ENCODE assay signal across 8 cellular contexts in the genomic region with DNA sequence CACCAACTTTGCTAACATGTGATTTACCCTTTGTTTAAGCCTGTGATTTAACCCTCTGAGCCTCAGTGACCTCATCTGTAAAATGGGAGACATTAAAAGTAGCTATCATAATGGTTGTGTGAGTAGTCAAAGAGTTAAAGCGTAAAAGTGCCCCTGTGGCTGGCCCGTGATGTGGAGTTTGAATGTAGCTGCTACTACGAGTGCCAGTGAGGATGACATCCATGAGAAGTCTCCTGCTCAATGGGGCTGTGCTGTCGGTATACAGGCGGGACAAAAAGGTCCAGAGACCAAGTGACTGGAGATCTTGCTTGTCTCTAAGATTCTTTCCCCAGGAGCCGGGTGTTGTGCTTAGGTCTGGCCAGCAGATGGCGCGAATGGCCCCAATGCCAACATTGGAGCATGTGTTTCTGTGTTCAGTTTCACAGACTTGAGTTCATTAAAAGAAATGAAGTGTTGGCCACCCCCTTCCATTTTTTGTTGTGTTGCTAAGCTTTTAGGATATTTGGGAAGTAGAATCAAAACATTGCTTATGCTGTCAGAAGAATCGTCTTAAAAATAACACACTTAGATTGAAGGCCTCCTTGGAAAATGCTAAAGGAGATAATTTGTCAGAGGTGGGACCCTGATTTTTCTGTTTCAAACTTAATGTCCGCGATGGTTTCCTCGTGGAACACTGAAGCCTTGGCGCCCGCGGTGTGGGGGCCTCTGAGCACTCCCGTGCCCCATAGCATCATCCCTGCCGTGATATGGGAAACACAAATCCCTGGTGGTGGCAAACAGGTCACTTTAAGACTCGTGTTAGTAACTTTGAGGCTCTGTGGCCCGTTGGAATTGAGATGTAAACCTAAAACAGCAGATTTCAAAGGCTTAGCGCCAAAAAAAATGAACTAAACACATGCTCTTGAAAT. TPM values are rescaled to one million over a fixed set of nuclear protein-coding genes. Genes with fewer than 3 reads are reported as not detected.
DNase-seq lines count a peak whose midpoint lies in the region; FAIRE-seq and TF ChIP-seq lines count a peak whose summit lies in the region.
"Had no signal": no experiment of that assay in that cellular context is flagged by ENCODE, and none has a peak within 500 bp of the region (broad histone marks: within the 10 kb centered on the region; RNA-seq: fewer than 3 reads in every experiment).

No MANE protein-coding gene starts in this region.

- H3K9me3 ChIP-seq in SJCRH30 (replicated peaks) (no peaks in the 10 kb centered on the region), osteoblast (ENCODE audit: low read depth, low read length) (no peaks in the 10 kb centered on the region), tibial nerve (peaks cover 0 to 5% (median 0%) of the 10 kb centered on the region in 4 donors)

- no peak for TF ChIP-seq POLR2A in tibial nerve (IDR thresholded peaks at IDR 0.05)

- no peak overlapping the region for H2AFZ ChIP-seq in osteoblast (ENCODE audit: low read length)

- DNase-seq in GM04504 (ENCODE audit: low read depth) = peak; percentile 43
- peak; percentile 86 for DNase-seq in KBM-7
- peak; percentile 81 to 92 for DNase-seq in SJCRH30
- DNase-seq in activated effector memory CD4-positive, alpha-beta T cell treated with anti-CD3 and anti-CD28 coated beads, Interleukin-2, amount 50 U/mL, for 16 hours = peak; percentile 94
- peak; percentile 78 to 88 for DNase-seq in frontal cortex (ENCODE audit: low spot score in 2 of 2)
- DNase-seq in osteoblast (ENCODE audit: insufficient read length, low spot score, missing footprints) = peak; percentile 97
- peak; percentile 73 to 87 for DNase-seq in tibial nerve (ENCODE audit: low spot score in 2 of 2)

- 47 to 51% methylated on average over 20 of the region's 20 CpGs for WGBS in tibial nerve, 2 donors

- peak; percentile 40 for FAIRE-seq in frontal cortex (lab: Jason Lieb, UNC)

- H4K20me1 ChIP-seq in osteoblast (ENCODE audit: insufficient read depth, low read length) = peaks cover 2% of the 10 kb centered on the region

- peak; percentile 96 for TF ChIP-seq CTCF in osteoblast (IDR thresholded peaks at IDR 0.05; ENCODE audit: extremely low read depth, low read depth, low read length)
- peak; percentile 90 to 92 (median 90) for TF ChIP-seq CTCF in tibial nerve (IDR thresholded peaks at IDR 0.05)

- H3K36me3 ChIP-seq in SJCRH30 = peaks cover 33% of the 10 kb centered on the region
- H3K36me3 ChIP-seq in osteoblast (ENCODE audit: insufficient read depth, low read length) = peaks cover 25% of the 10 kb centered on the region
- H3K36me3 ChIP-seq in tibial nerve = peaks cover 0 to 79% (median 19%) of the 10 kb centered on the region in 3 donors

- H3K79me2 ChIP-seq in osteoblast (ENCODE audit: insufficient read depth, low read length) = no peaks in the 10 kb centered on the region

- in situ Hi-C loops in KBM-7 (cut with MboI; ENCODE audit: low pct_unique_long_range_greater_than_20kb, low sequenced_read_pairs) = loop anchor here (10.0 kb wide), 1 partner anchor 93 kb away; no protein-coding TSS in a partner anchor

- H3K4me3 ChIP-seq in SJCRH30 (no peak overlapping the region), osteoblast (ENCODE audit: insufficient read depth, low read length) (no peak overlapping the region), tibial nerve (no peak overlapping the region)

- H3K4me1 ChIP-seq in SJCRH30 = no peaks in the 10 kb centered on the region
- H3K4me1 ChIP-seq in osteoblast (ENCODE audit: insufficient read depth, low read length) = no peaks in the 10 kb centered on the region
- H3K4me1 ChIP-seq in tibial nerve = peaks cover 0 to 5% (median 0%) of the 10 kb centered on the region in 4 donors

- H3K27ac ChIP-seq in SJCRH30 = no peak overlapping the region
- no peak overlapping the region for H3K27ac ChIP-seq in osteoblast (ENCODE audit: low read depth, low read length)
- no peak overlapping the region for H3K27ac ChIP-seq in tibial nerve

- no peak overlapping the region for H3K4me2 ChIP-seq in osteoblast (ENCODE audit: insufficient read depth, low read length)

- TF ChIP-seq EP300 in tibial nerve (IDR thresholded peaks at IDR 0.05) = no peak

- H3K27me3 ChIP-seq in SJCRH30 = no peaks in the 10 kb centered on the region
- no peaks in the 10 kb centered on the region for H3K27me3 ChIP-seq in osteoblast (ENCODE audit: insufficient read depth, low read length)
- H3K27me3 ChIP-seq in tibial nerve = no peaks in the 10 kb centered on the region

RNA-seq across cellular contexts. Expression of a gene that starts 9.3 kb away (rescaled TPM):
- 181 and 190 TPM in 2 replicates for total RNA-seq in SJCRH30 (2014; rRNA removed; shearing (Covaris generic))
- total RNA-seq in frontal cortex (10.6 TPM), osteoblast (2.1 and 2.9 TPM in 2 replicates), tibial nerve (10 to 100 TPM in 1 of 4 donors, 1 to 10 TPM in 3; 4.8 to 14.4 (median 5.8) TPM)

RNA-seq across cellular contexts. Expression of a gene that starts 30.8 kb away (rescaled TPM):
- 112 and 119 TPM in 2 replicates for total RNA-seq in SJCRH30 (2014; rRNA removed; shearing (Covaris generic))
- total RNA-seq in frontal cortex (31.8 TPM), osteoblast (22.7 and 24.6 TPM in 2 replicates), tibial nerve (10 to 100 TPM; 12.6 to 20.9 (median 19.0) TPM)

RNA-seq across cellular contexts. Expression of a gene that starts 52.2 kb away (rescaled TPM):
- total RNA-seq in SJCRH30 (2014; rRNA removed; shearing (Covaris generic)) = not detected in 2 replicates
- total RNA-seq in frontal cortex = not detected
- not detected in 2 replicates for total RNA-seq in osteoblast
- total RNA-seq in tibial nerve = not detected
- total RNA-seq: mononuclear cell had no signal

Comparison
In these comparisons a context has a peak if more than half of its experiments do, and no peak if none do; other contexts are left out.
1. DNase-seq: peak in every context shown above with its lines; median percentile 97 in osteoblast; 94 in activated effector memory CD4-positive, alpha-beta T cell treated with anti-CD3 and anti-CD28 coated beads, Interleukin-2, amount 50 U/mL, for 16 hours; 86 in SJCRH30; 86 in KBM-7; 83 in frontal cortex; 80 in tibial nerve; 43 in GM04504.
2. RNA of a gene that starts 9.3 kb away (total RNA-seq): 181 to 190 TPM in SJCRH30; 10.6 TPM in frontal cortex (single experiment), 4.8 to 14.4 TPM in tibial nerve and 2.1 to 2.9 TPM in osteoblast; every median in the first group is over 10 times any median in the second.